8 cellular contexts compared by ENCODE assay signal in genomic region chr5:138575194-138576015, GRCh38. TPM values are rescaled to one million over a fixed set of nuclear protein-coding genes. Genes with fewer than 3 reads are reported as not detected.
DNase-seq lines count a peak whose midpoint lies in the region; ATAC-seq, FAIRE-seq and TF ChIP-seq lines count a peak whose summit lies in the region.

Gene HSPA9, minus strand, starts transcription at chr5:138575401. Its CDS starts 83 bp downstream, at chr5:138575318.

- peak within 1 kb of the TSS; percentile 99 to 100 for H3K27ac ChIP-seq in kidney (ENCODE audit: low read depth in 2 of 2, low read length in 2 of 2)

- peaks cover 43% of the 10 kb centered on the region for H3K4me1 Mint-ChIP-seq in activated CD4-positive, alpha-beta T cell treated with anti-CD3 and anti-CD28 coated beads for 36 hours

- ATAC-seq in HG03442 (IDR thresholded peaks at IDR 0.05; ENCODE audit: unreplicated experiment) = peak; percentile 87
- peak; percentile 89 for ATAC-seq in activated CD4-positive, alpha-beta T cell treated with anti-CD3 and anti-CD28 coated beads for 36 hours

- peak; percentile 64 for FAIRE-seq in kidney (lab: Jason Lieb, UNC)

- DNase-seq in Ammon's horn (ENCODE audit: low spot score) (peak; percentile 99), GM19238 (ENCODE audit: insufficient read length, low spot score) (peak; percentile 93), NCI-H524 (lab: John Stamatoyannopoulos, UW) (peak; percentile 97 to 99), choroid plexus epithelial cell (ENCODE audit: low read depth) (peak; percentile 100), kidney (peak; percentile 99)
- peak; percentile 98 for DNase-seq in activated CD4-positive, alpha-beta T cell treated with anti-CD3 and anti-CD28 coated beads for 36 hours
- DNase-seq in stimulated activated CD4-positive, alpha-beta T cell treated with anti-CD3 and anti-CD28 coated beads, Interleukin-15, amount 100 ng/mL, for 24 hours = peak; percentile 98

- intact Hi-C loops in activated CD4-positive, alpha-beta T cell treated with anti-CD3 and anti-CD28 coated beads for 36 hours (cut with DNase I, micrococcal nuclease) = loop anchor here (1.0 to 5.0 kb wide), 18 partner anchors 32 to 986 kb away; partner anchors contain the start of genes ETF1 (in 2 of the 2), SIL1 (in 2 of the 2), BRD8 (in 1 of the 2) and CDC23 (in 1 of the 2)
- intact Hi-C loops in kidney (cut with DNase I) = no loop called here

- no peak for TF ChIP-seq CTCF in choroid plexus epithelial cell (conservative IDR thresholded peaks at IDR 0.05; ENCODE audit: low read depth, low read length)
- TF ChIP-seq CTCF in kidney (IDR thresholded peaks at IDR 0.05; ENCODE audit: borderline replicate concordance, extremely low read depth, insufficient read depth) = no peak

- H3K4me3 Mint-ChIP-seq in activated CD4-positive, alpha-beta T cell treated with anti-CD3 and anti-CD28 coated beads for 36 hours = peak within 1 kb of the TSS; percentile 96

- no peaks in the 10 kb centered on the region for H3K27me3 Mint-ChIP-seq in activated CD4-positive, alpha-beta T cell treated with anti-CD3 and anti-CD28 coated beads for 36 hours

- peaks cover 46% of the 10 kb centered on the region for H3K36me3 Mint-ChIP-seq in activated CD4-positive, alpha-beta T cell treated with anti-CD3 and anti-CD28 coated beads for 36 hours (ENCODE audit: low read depth)

- peaks cover 17 to 18% of the 10 kb centered on the region in 2 donors for H3K36me3 ChIP-seq in kidney (ENCODE audit: control insufficient read depth in 1 of 2, insufficient read depth in 2 of 2, low read length in 2 of 2)

- H3K9me3 ChIP-seq in kidney (ENCODE audit: control insufficient read depth in 1 of 2, low read length in 2 of 2) = no peaks in the 10 kb centered on the region

- H3K4me1 ChIP-seq in kidney (ENCODE audit: control insufficient read depth in 1 of 2, insufficient read depth in 1 of 2, low read depth in 1 of 2, low read length in 2 of 2) = peaks cover 3% of the 10 kb centered on the region in 2 donors

- CTCF ChIA-PET in activated CD4-positive, alpha-beta T cell treated with anti-CD3 and anti-CD28 coated beads for 36 hours (lab: Charles Lee) = interaction anchor here (0.6 to 3.1 kb wide), 12 partner anchors 9 to 821 kb away, joined by 3 to 10 read pairs (median 4); partner anchors contain the start of gene ETF1

- H3K9me3 Mint-ChIP-seq in activated CD4-positive, alpha-beta T cell treated with anti-CD3 and anti-CD28 coated beads for 36 hours (ENCODE audit: low read depth) = peaks cover 2% of the 10 kb centered on the region

- H3K27ac Mint-ChIP-seq in activated CD4-positive, alpha-beta T cell treated with anti-CD3 and anti-CD28 coated beads for 36 hours = peak within 1 kb of the TSS; percentile 99

- H3K9ac ChIP-seq in kidney (ENCODE audit: low read length in 2 of 2) = peak within 1 kb of the TSS; percentile 99 to 100

- H3K4me3 ChIP-seq in choroid plexus epithelial cell (ENCODE audit: low read depth, low read length) (peak within 1 kb of the TSS; percentile 100), kidney (ENCODE audit: low read length in 2 of 2) (peak within 1 kb of the TSS; percentile 95 to 97)

- POLR2A ChIA-PET in activated CD4-positive, alpha-beta T cell treated with anti-CD3 and anti-CD28 coated beads for 36 hours (lab: Charles Lee) = interaction anchor here (0.5 to 1.7 kb wide), 8 partner anchors 10 to 719 kb away, joined by 3 to 33 read pairs (median 4); partner anchors contain the start of genes ETF1 and MATR3

RNA-seq across cellular contexts. Expression of gene HSPA9, which starts in this region (rescaled TPM):
- total RNA-seq in activated CD4-positive, alpha-beta T cell treated with anti-CD3 and anti-CD28 coated beads for 36 hours = 100 to 1,000 TPM; 431 to 466 TPM
- 192 TPM for total RNA-seq in kidney
- polyA plus RNA-seq in kidney (ENCODE audit: insufficient read depth, low read depth, low replicate concordance) = 331 TPM

Comparison
In these comparisons a context has a peak if more than half of its experiments do, and no peak if none do; other contexts are left out.
1. Peak in every context shown above with its lines: DNase-seq, ATAC-seq, H3K4me3 ChIP-seq and H3K27ac ChIP-seq.